Comparison of ENCODE assay signal across 13 cellular contexts in the genomic region with DNA sequence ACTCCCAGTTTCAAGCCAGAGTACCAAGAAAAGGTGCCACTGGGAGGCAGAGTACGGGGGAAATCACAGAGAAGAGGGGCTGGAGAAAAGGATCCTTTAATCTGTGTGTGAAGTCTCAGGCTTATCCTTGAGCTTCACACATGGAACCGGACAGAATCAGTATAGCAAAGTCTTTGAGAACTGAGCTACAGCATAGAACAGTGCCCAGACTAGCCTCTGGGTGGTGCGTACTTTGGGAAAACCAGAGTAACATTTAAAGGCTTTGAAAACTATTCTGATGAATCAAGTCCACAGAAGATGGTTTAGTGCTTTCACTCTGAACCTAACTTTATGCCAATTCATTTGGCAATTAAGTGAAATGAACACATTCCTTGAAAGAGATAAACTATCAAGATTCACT.
DNase-seq lines count a peak whose midpoint lies in the region; ATAC-seq, FAIRE-seq and TF ChIP-seq lines count a peak whose summit lies in the region.
"Had no signal": no experiment of that assay in that cellular context is flagged by ENCODE, and none has a peak within 500 bp of the region (broad histone marks: within the 10 kb centered on the region; RNA-seq: fewer than 3 reads in every experiment).

No MANE protein-coding gene starts in this region.

- H2AK5ac ChIP-seq in IMR-90 (ENCODE audit: low read depth, low read length): no peak overlapping the region; the same call in 1 of the 2 replicates

- H3K36me3 ChIP-seq in IMR-90 (ENCODE audit: control insufficient read depth, insufficient read depth, low read length): no peaks in the 10 kb centered on the region
- no peaks in the 10 kb centered on the region for H3K36me3 ChIP-seq in K562 (ENCODE audit: control insufficient read depth, insufficient read depth, low read length)
- H3K36me3 ChIP-seq in keratinocyte (ENCODE audit: control insufficient read depth in 2 of 2, extremely low read depth in 1 of 2, insufficient read depth in 2 of 2, low read length in 2 of 2): no peaks in the 10 kb centered on the region
- H3K36me3 ChIP-seq: neutrophil had no signal

- H3K18ac ChIP-seq in IMR-90 (ENCODE audit: low read depth, low read length): no peak overlapping the region

- H3K27me3 ChIP-seq in IMR-90 (ENCODE audit: control insufficient read depth, insufficient read depth, low read length): no peaks in the 10 kb centered on the region
- no peaks in the 10 kb centered on the region for H3K27me3 ChIP-seq in K562 (ENCODE audit: control insufficient read depth in 2 of 2, insufficient read depth in 2 of 2, low read length in 2 of 2)
- no peaks in the 10 kb centered on the region for H3K27me3 ChIP-seq in keratinocyte (ENCODE audit: control insufficient read depth, extremely low read depth, insufficient read depth, low read length)
- H3K27me3 ChIP-seq: neutrophil had no signal

- dilution Hi-C loops in IMR-90 (cut with HindIII; ENCODE audit: low sequenced_read_pairs, unreplicated experiment): no loop called here
- dilution Hi-C loops in keratinocyte (cut with MboI; ENCODE audit: extremely low pct_ligation_motif_present, low sequenced_read_pairs): no loop called here

- H4K20me1 ChIP-seq in IMR-90 (ENCODE audit: insufficient read depth, low read length): no peaks in the 10 kb centered on the region
- no peaks in the 10 kb centered on the region for H4K20me1 ChIP-seq in K562 (replicated peaks; ENCODE audit: control insufficient read depth, insufficient read depth, low read length)
- no peaks in the 10 kb centered on the region for H4K20me1 ChIP-seq in keratinocyte (ENCODE audit: control insufficient read depth, extremely low read depth, insufficient read depth, low read length)

- FAIRE-seq in K562 (lab: Jason Lieb, UNC) (no peak), keratinocyte (lab: Jason Lieb, UNC) (peak; percentile 84)
- FAIRE-seq: GM19239 had no signal

- H3K79me1 ChIP-seq in IMR-90 (ENCODE audit: low read depth in 1 of 2, low read length in 2 of 2): peaks cover 3 to 13% of the 10 kb centered on the region in 2 experiments; a peak in 2 of 4 replicates

- intact Hi-C loops in IMR-90 (cut with micrococcal nuclease): no loop called here
- intact Hi-C loops in K562 (cut with micrococcal nuclease): no loop called here

- in situ Hi-C loops in IMR-90 (cut with MboI; ENCODE audit: low sequenced_read_pairs): no loop called here
- in situ Hi-C loops in K562 (cut with MboI): no loop called here

- H2BK20ac ChIP-seq in IMR-90 (ENCODE audit: low read depth, low read length): peak overlapping the region; percentile 2; the same call in 1 of the 2 replicates

- H2AK9ac ChIP-seq in IMR-90 (replicated peaks; ENCODE audit: low read depth, low read length, poor library complexity): no peak overlapping the region

- H3K79me2 ChIP-seq in K562 (ENCODE audit: control insufficient read depth, insufficient read depth, low read length) (no peaks in the 10 kb centered on the region), keratinocyte (ENCODE audit: control insufficient read depth, insufficient read depth, low read length) (no peaks in the 10 kb centered on the region)

- H2BK15ac ChIP-seq in IMR-90 (ENCODE audit: low read depth, low read length): peak overlapping the region; percentile 34; the same call in 2 of the 3 replicates

- H3K9me1 ChIP-seq in IMR-90 (ENCODE audit: insufficient read depth, low read length) (peaks cover 3% of the 10 kb centered on the region), K562 (ENCODE audit: control insufficient read depth, insufficient read depth, low read length) (no peaks in the 10 kb centered on the region), keratinocyte (ENCODE audit: control insufficient read depth, extremely low read depth, insufficient read depth, low read length) (no peaks in the 10 kb centered on the region)

- H3K56ac ChIP-seq in IMR-90 (ENCODE audit: extremely low read depth, insufficient read depth, low read length): no peak overlapping the region

- H3K27ac ChIP-seq in IMR-90 (ENCODE audit: insufficient read depth, low read length) (no peak overlapping the region), K562 (ENCODE audit: extremely low read depth, low read depth, low read length) (no peak overlapping the region), keratinocyte (ENCODE audit: control insufficient read depth, insufficient read depth, low read length) (no peak overlapping the region)
- H3K27ac ChIP-seq: neutrophil had no signal

- WGBS in IMR-90 (ENCODE audit: extremely low coverage in 2 of 2, insufficient read length in 1 of 2), 2 experiments: 89% methylated on average over 2 of the region's 3 CpGs; no CpG with 5 or more reads in 1 of the 2 experiments
- 48% methylated on average over 3 of the region's 3 CpGs for WGBS in K562 (ENCODE audit: insufficient coverage, low coverage, missing lambda C conversion rate)

- TF ChIP-seq RAD21 in IMR-90 (IDR thresholded peaks at IDR 0.05; ENCODE audit: low read length) (peak; percentile 29; the same call in 1 of the 2 replicates), K562 (CRISPR knock-in tag; conservative IDR thresholded peaks at IDR 0.05 in 1 of 2, IDR thresholded peaks at IDR 0.05 in 1 of 2) (no peak)

- no peak for DNase-seq in AG10803 (ENCODE audit: low read depth)
- DNase-seq in IMR-90: peak; percentile 40
- DNase-seq in K562 (ENCODE audit: extremely low read depth in 1 of 4, low spot score in 3 of 4): no peak
- no peak for DNase-seq in keratinocyte (ENCODE audit: low read depth, low spot score)
- no peak for DNase-seq in activated CD8-positive, alpha-beta memory T cell treated with anti-CD3 and anti-CD28 coated beads for 24 hours
- DNase-seq in NCI-H2196 (lab: John Stamatoyannopoulos, UW; ENCODE audit: unreplicated experiment): no peak
- no peak for DNase-seq in activated CD4-positive, CD25-positive, alpha-beta regulatory T cell (lab: John Stamatoyannopoulos, UW)
- DNase-seq: activated naive CD8-positive, alpha-beta T cell treated with anti-CD3 and anti-CD28 coated beads, Interleukin-2, amount 10 ng/mL, durations not matched to agents 7 days and 5 days; stimulated activated CD4-positive, alpha-beta T cell treated with anti-CD3 and anti-CD28 coated beads, Interleukin-12 subunit alpha, Interleukin-12 subunit beta, amount 100 ng/mL, for 4 hours; T-cell had no signal

- no peak overlapping the region for H4K8ac ChIP-seq in IMR-90 (ENCODE audit: low read depth in 2 of 2, low read length in 2 of 2)

- no peak for TF ChIP-seq EP300 in K562 (IDR thresholded peaks at IDR 0.05; ENCODE audit: low read length)

- TF ChIP-seq POLR2A in IMR-90 (IDR thresholded peaks at IDR 0.05; ENCODE audit: low read depth, low read length): no peak
- TF ChIP-seq POLR2A in K562 (conservative IDR thresholded peaks at IDR 0.05): no peak

- H4K5ac ChIP-seq in IMR-90 (ENCODE audit: low read depth, low read length): no peak overlapping the region

- no TSS peak for BruUV-seq in IMR-90 (replicated peaks; lab: Mats Ljungman, UMichigan)
- BruUV-seq in K562 (replicated peaks; lab: Mats Ljungman, UMichigan): no TSS peak

- H2BK5ac ChIP-seq in IMR-90 (ENCODE audit: low read depth, low read length, poor library complexity, severe bottlenecking): no peak overlapping the region

- H3K9me3 ChIP-seq in IMR-90 (ENCODE audit: control insufficient read depth, insufficient read depth, low read length) (0 out of 2 replicates have a peak, but pooled peaks cover under 1% of the 10 kb centered on the region), K562 (replicated peaks; ENCODE audit: control insufficient read depth, insufficient read depth, low read depth, low read length) (no peaks in the 10 kb centered on the region), keratinocyte (ENCODE audit: control insufficient read depth, low read depth, low read length) (peaks cover 3% of the 10 kb centered on the region)
- H3K9me3 ChIP-seq: neutrophil had no signal

- CTCF ChIA-PET in IMR-90 (lab: Yijun Ruan, JAX): no interaction called here
- CTCF ChIA-PET in K562 (lab: Yijun Ruan, JAX; ENCODE audit: low intra/inter-chr PET ratio): no interaction called here

- no peak overlapping the region for H3K14ac ChIP-seq in IMR-90 (replicated peaks; ENCODE audit: low read depth, low read length)

- POLR2A ChIA-PET in IMR-90 (lab: Charles Lee; ENCODE audit: unreplicated experiment) (no interaction called here), K562 (lab: Yijun Ruan, JAX) (no interaction called here)

- peak overlapping the region; percentile 7; the same call in 1 of the 2 replicates for H2BK120ac ChIP-seq in IMR-90 (ENCODE audit: low read depth, low read length)

- H4K91ac ChIP-seq in IMR-90 (ENCODE audit: insufficient read depth, low read depth, low read length): no peak overlapping the region

- H3K4ac ChIP-seq in IMR-90 (ENCODE audit: low read depth, low read length): 0 out of 2 replicates have a peak overlapping the region, but pooled peaks have one; percentile 18

- H2AFZ ChIP-seq in IMR-90 (replicated peaks; ENCODE audit: low read length, poor library complexity): no peak overlapping the region
- no peak overlapping the region for H2AFZ ChIP-seq in K562 (ENCODE audit: low read depth, low read length)
- H2AFZ ChIP-seq in keratinocyte (ENCODE audit: control insufficient read depth, low read length): no peak overlapping the region

- TF ChIP-seq CTCF in AG10803 (conservative IDR thresholded peaks at IDR 0.05; ENCODE audit: low read length) (peak; percentile 40), IMR-90 (conservative IDR thresholded peaks at IDR 0.05; ENCODE audit: low read depth, low read length) (peak; percentile 23; the same call in 1 of the 2 replicates), K562 (IDR thresholded peaks at IDR 0.05 in 2 of 3, conservative IDR thresholded peaks at IDR 0.05 in 1 of 3; ENCODE audit: insufficient read depth in 2 of 3, low read depth in 1 of 3, low read length in 3 of 3) (no peak), keratinocyte (optimal IDR thresholded peaks at IDR 0.05 in 1 of 3, IDR thresholded peaks at IDR 0.05 in 1 of 3, conservative IDR thresholded peaks at IDR 0.05 in 1 of 3; ENCODE audit: extremely low read depth in 1 of 3, insufficient read depth in 2 of 3, low read length in 3 of 3) (peak; percentile 31 to 41 (median 36))

- H3K4me3 ChIP-seq in AG10803 (ENCODE audit: low read length): no peak overlapping the region
- no peak overlapping the region for H3K4me3 ChIP-seq in IMR-90 (ENCODE audit: insufficient read depth, low read depth, low read length)
- H3K4me3 ChIP-seq in K562: no peak overlapping the region
- no peak overlapping the region for H3K4me3 ChIP-seq in keratinocyte (ENCODE audit: control insufficient read depth in 2 of 3, extremely low read depth in 1 of 3, insufficient read depth in 2 of 3, low read depth in 1 of 3, low read length in 3 of 3)

- H3K4me2 ChIP-seq in IMR-90 (ENCODE audit: low read depth, low read length): no peak overlapping the region
- H3K4me2 ChIP-seq in K562 (ENCODE audit: insufficient read depth, low read length): no peak overlapping the region
- H3K4me2 ChIP-seq in keratinocyte (ENCODE audit: control insufficient read depth, extremely low read depth, insufficient read depth, low read depth, low read length): no peak overlapping the region

- H3K9ac ChIP-seq in IMR-90 (ENCODE audit: low read depth, low read length) (no peak overlapping the region), K562 (ENCODE audit: insufficient read depth in 1 of 2, low read depth in 2 of 2, low read length in 2 of 2) (no peak overlapping the region), keratinocyte (ENCODE audit: control insufficient read depth, extremely low read depth, insufficient read depth, low read length) (no peak overlapping the region)

- H3K4me1 ChIP-seq in IMR-90 (ENCODE audit: control insufficient read depth, insufficient read depth, low read length) (peaks cover 2% of the 10 kb centered on the region), K562 (replicated peaks in 1 of 2; ENCODE audit: control insufficient read depth in 2 of 2, insufficient read depth in 2 of 2, low read length in 2 of 2) (no peaks in the 10 kb centered on the region; a peak in 2 of 5 replicates), keratinocyte (ENCODE audit: control insufficient read depth, extremely low read depth, insufficient read depth, low read length) (peaks cover 14% of the 10 kb centered on the region)

- H3K23ac ChIP-seq in IMR-90 (ENCODE audit: low read depth, low read length): no peak overlapping the region

- ATAC-seq in IMR-90 (ENCODE audit: low read depth): peak; percentile 30; the same call in 1 of the 2 replicates
- 0 out of 3 replicates have a peak, but pooled peaks have one; percentile 26 for ATAC-seq in K562
- ATAC-seq in HG03342 (IDR thresholded peaks at IDR 0.05; ENCODE audit: unreplicated experiment): no peak
- ATAC-seq: T-cell had no signal

Comparison
In these comparisons a context has a peak if more than half of its experiments do, and no peak if none do; other contexts are left out.
1. CTCF ChIP-seq: peak in AG10803 (single experiment), IMR-90 (single experiment) and keratinocyte (3 of 3); none in K562 (0 of 3).